In the genomic region with DNA sequence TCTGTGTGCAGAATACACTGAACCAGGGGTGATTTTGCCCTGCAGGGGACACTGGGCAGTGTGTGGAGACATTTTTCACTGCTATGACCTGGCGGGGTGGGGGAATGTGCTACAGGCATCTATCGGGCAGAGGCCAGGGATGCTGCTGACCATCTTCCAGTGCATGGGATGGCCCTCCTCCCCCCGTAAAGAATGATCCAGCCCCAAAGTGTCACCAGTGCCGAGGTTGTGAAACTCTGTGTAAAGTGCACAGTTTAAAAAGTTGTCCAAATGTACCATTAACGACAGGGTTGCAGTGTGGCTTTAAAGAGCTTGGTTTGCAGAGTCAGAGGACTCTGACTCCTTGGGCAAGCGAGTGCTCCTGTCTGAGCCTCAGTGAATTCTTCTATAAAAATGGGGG, we compare ENCODE assay signal across 1 cellular context.
TF ChIP-seq lines count a peak whose summit lies in the region.

No MANE protein-coding gene starts in this region.

TF ChIP-seq in HepG2, 621 proteins besides CTCF, POLR2A, EP300 and RAD21 (continued from another document and continues in another):
- TF ChIP-seq, protein P1, sequence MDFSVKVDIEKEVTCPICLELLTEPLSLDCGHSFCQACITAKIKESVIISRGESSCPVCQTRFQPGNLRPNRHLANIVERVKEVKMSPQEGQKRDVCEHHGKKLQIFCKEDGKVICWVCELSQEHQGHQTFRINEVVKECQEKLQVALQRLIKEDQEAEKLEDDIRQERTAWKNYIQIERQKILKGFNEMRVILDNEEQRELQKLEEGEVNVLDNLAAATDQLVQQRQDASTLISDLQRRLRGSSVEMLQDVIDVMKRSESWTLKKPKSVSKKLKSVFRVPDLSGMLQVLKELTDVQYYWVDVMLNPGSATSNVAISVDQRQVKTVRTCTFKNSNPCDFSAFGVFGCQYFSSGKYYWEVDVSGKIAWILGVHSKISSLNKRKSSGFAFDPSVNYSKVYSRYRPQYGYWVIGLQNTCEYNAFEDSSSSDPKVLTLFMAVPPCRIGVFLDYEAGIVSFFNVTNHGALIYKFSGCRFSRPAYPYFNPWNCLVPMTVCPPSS (IDR thresholded peaks at IDR 0.05) = no peak
- TF ChIP-seq ZNF253 (CRISPR knock-in tag; IDR thresholded peaks at IDR 0.05; ENCODE audit: borderline replicate concordance) (no peak), MYNN (CRISPR knock-in tag; IDR thresholded peaks at IDR 0.05; ENCODE audit: low read depth) (no peak), ERF (CRISPR knock-in tag; IDR thresholded peaks at IDR 0.05) (no peak), TCF12 (IDR thresholded peaks at IDR 0.05) (no peak), TCF12 (CRISPR knock-in tag; IDR thresholded peaks at IDR 0.05) (no peak), SSRP1 (CRISPR knock-in tag; IDR thresholded peaks at IDR 0.05) (no peak), ATRX (CRISPR knock-in tag; IDR thresholded peaks at IDR 0.05; ENCODE audit: borderline replicate concordance) (no peak), EED (CRISPR knock-in tag; IDR thresholded peaks at IDR 0.05) (no peak), ZFX (CRISPR knock-in tag; IDR thresholded peaks at IDR 0.05; ENCODE audit: low read depth) (no peak), ZNF547 (CRISPR knock-in tag; IDR thresholded peaks at IDR 0.05) (no peak), TGIF2 (CRISPR knock-in tag; IDR thresholded peaks at IDR 0.05) (no peak), FOXK2 (IDR thresholded peaks at IDR 0.05) (no peak), BCL6 (CRISPR knock-in tag; IDR thresholded peaks at IDR 0.05) (no peak), REXO4 (CRISPR knock-in tag; IDR thresholded peaks at IDR 0.05; ENCODE audit: borderline replicate concordance) (no peak), CBX1 (IDR thresholded peaks at IDR 0.05; ENCODE audit: low read depth) (no peak), HOXA3 (CRISPR knock-in tag; IDR thresholded peaks at IDR 0.05) (no peak), ZNF615 (CRISPR knock-in tag; IDR thresholded peaks at IDR 0.05; ENCODE audit: borderline replicate concordance) (no peak), SIN3A (IDR thresholded peaks at IDR 0.05; ENCODE audit: borderline replicate concordance, low read depth, low read length) (no peak), ZNF354B (CRISPR knock-in tag; IDR thresholded peaks at IDR 0.05) (no peak), NRL (CRISPR knock-in tag; IDR thresholded peaks at IDR 0.05; ENCODE audit: borderline replicate concordance) (no peak), ZNF138 (CRISPR knock-in tag; IDR thresholded peaks at IDR 0.05; ENCODE audit: low read depth) (no peak), ZNF670 (CRISPR knock-in tag; IDR thresholded peaks at IDR 0.05; ENCODE audit: borderline replicate concordance) (no peak), TCF7 (IDR thresholded peaks at IDR 0.05; ENCODE audit: low read depth) (no peak), HHEX (CRISPR knock-in tag; IDR thresholded peaks at IDR 0.05) (no peak), CENPT (CRISPR knock-in tag; IDR thresholded peaks at IDR 0.05; ENCODE audit: low read depth) (no peak), ZNF589 (CRISPR knock-in tag; conservative IDR thresholded peaks at IDR 0.05) (no peak), ZNF781 (CRISPR knock-in tag; IDR thresholded peaks at IDR 0.05; ENCODE audit: borderline replicate concordance, not compliant biosample characterization) (no peak), ZIK1 (CRISPR knock-in tag; IDR thresholded peaks at IDR 0.05; ENCODE audit: borderline replicate concordance, low read depth) (no peak), ZNF331 (CRISPR knock-in tag; IDR thresholded peaks at IDR 0.05) (no peak), ZNF839 (CRISPR knock-in tag; IDR thresholded peaks at IDR 0.05; ENCODE audit: borderline replicate concordance) (no peak), TARDBP (CRISPR knock-in tag; IDR thresholded peaks at IDR 0.05) (no peak), HOXA5 (CRISPR knock-in tag; IDR thresholded peaks at IDR 0.05) (no peak), ZNF546 (CRISPR knock-in tag; conservative IDR thresholded peaks at IDR 0.05) (no peak), SRY (CRISPR knock-in tag; IDR thresholded peaks at IDR 0.05) (no peak), FOXK1 (CRISPR knock-in tag; IDR thresholded peaks at IDR 0.05; ENCODE audit: borderline replicate concordance, low read depth) (no peak), ELF4 (CRISPR knock-in tag; IDR thresholded peaks at IDR 0.05; ENCODE audit: borderline replicate concordance) (no peak), ZNF607 (CRISPR knock-in tag; IDR thresholded peaks at IDR 0.05; ENCODE audit: borderline replicate concordance) (no peak), THAP11 (CRISPR knock-in tag; IDR thresholded peaks at IDR 0.05) (no peak), PATZ1 (CRISPR knock-in tag; IDR thresholded peaks at IDR 0.05) (peak; percentile 84)
- TF ChIP-seq, protein P2, sequence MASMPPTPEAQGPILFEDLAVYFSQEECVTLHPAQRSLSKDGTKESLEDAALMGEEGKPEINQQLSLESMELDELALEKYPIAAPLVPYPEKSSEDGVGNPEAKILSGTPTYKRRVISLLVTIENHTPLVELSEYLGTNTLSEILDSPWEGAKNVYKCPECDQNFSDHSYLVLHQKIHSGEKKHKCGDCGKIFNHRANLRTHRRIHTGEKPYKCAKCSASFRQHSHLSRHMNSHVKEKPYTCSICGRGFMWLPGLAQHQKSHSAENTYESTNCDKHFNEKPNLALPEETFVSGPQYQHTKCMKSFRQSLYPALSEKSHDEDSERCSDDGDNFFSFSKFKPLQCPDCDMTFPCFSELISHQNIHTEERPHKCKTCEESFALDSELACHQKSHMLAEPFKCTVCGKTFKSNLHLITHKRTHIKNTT (CRISPR knock-in tag; IDR thresholded peaks at IDR 0.05) = no peak
- TF ChIP-seq, protein P3, sequence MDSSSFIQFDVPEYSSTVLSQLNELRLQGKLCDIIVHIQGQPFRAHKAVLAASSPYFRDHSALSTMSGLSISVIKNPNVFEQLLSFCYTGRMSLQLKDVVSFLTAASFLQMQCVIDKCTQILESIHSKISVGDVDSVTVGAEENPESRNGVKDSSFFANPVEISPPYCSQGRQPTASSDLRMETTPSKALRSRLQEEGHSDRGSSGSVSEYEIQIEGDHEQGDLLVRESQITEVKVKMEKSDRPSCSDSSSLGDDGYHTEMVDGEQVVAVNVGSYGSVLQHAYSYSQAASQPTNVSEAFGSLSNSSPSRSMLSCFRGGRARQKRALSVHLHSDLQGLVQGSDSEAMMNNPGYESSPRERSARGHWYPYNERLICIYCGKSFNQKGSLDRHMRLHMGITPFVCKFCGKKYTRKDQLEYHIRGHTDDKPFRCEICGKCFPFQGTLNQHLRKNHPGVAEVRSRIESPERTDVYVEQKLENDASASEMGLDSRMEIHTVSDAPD (CRISPR knock-in tag; IDR thresholded peaks at IDR 0.05) = peak; percentile 33; the same call in 1 of the 2 replicates
- TF ChIP-seq, protein P4, sequence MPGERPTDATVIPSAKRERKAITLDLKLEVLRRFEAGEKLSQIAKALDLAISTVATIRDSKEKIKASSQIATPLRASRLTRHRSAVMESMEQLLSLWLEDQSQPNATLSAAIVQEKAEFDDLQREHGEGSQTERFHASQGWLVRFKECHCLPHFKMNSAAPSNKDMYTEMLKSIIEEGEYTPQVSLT (CRISPR knock-in tag; IDR thresholded peaks at IDR 0.05; ENCODE audit: borderline replicate concordance, low read depth) = no peak
- TF ChIP-seq, protein P5, sequence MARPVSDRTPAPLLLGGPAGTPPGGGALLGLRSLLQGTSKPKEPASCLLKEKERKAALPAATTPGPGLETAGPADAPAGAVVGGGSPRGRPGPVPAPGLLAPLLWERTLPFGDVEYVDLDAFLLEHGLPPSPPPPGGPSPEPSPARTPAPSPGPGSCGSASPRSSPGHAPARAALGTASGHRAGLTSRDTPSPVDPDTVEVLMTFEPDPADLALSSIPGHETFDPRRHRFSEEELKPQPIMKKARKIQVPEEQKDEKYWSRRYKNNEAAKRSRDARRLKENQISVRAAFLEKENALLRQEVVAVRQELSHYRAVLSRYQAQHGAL (CRISPR knock-in tag; IDR thresholded peaks at IDR 0.05; ENCODE audit: not compliant biosample characterization) = no peak
- TF ChIP-seq, protein P6, sequence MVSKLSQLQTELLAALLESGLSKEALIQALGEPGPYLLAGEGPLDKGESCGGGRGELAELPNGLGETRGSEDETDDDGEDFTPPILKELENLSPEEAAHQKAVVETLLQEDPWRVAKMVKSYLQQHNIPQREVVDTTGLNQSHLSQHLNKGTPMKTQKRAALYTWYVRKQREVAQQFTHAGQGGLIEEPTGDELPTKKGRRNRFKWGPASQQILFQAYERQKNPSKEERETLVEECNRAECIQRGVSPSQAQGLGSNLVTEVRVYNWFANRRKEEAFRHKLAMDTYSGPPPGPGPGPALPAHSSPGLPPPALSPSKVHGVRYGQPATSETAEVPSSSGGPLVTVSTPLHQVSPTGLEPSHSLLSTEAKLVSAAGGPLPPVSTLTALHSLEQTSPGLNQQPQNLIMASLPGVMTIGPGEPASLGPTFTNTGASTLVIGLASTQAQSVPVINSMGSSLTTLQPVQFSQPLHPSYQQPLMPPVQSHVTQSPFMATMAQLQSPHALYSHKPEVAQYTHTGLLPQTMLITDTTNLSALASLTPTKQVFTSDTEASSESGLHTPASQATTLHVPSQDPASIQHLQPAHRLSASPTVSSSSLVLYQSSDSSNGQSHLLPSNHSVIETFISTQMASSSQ (IDR thresholded peaks at IDR 0.05; ENCODE audit: low read depth) = no peak
- TF ChIP-seq, protein P6 (CRISPR knock-in tag; IDR thresholded peaks at IDR 0.05; ENCODE audit: borderline replicate concordance) = no peak
- TF ChIP-seq, protein P7, sequence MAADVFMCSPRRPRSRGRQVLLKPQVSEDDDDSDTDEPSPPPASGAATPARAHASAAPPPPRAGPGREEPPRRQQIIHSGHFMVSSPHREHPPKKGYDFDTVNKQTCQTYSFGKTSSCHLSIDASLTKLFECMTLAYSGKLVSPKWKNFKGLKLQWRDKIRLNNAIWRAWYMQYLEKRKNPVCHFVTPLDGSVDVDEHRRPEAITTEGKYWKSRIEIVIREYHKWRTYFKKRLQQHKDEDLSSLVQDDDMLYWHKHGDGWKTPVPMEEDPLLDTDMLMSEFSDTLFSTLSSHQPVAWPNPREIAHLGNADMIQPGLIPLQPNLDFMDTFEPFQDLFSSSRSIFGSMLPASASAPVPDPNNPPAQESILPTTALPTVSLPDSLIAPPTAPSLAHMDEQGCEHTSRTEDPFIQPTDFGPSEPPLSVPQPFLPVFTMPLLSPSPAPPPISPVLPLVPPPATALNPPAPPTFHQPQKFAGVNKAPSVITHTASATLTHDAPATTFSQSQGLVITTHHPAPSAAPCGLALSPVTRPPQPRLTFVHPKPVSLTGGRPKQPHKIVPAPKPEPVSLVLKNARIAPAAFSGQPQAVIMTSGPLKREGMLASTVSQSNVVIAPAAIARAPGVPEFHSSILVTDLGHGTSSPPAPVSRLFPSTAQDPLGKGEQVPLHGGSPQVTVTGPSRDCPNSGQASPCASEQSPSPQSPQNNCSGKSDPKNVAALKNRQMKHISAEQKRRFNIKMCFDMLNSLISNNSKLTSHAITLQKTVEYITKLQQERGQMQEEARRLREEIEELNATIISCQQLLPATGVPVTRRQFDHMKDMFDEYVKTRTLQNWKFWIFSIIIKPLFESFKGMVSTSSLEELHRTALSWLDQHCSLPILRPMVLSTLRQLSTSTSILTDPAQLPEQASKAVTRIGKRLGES (CRISPR knock-in tag; IDR thresholded peaks at IDR 0.05; ENCODE audit: borderline replicate concordance) = no peak
- TF ChIP-seq, protein P8, sequence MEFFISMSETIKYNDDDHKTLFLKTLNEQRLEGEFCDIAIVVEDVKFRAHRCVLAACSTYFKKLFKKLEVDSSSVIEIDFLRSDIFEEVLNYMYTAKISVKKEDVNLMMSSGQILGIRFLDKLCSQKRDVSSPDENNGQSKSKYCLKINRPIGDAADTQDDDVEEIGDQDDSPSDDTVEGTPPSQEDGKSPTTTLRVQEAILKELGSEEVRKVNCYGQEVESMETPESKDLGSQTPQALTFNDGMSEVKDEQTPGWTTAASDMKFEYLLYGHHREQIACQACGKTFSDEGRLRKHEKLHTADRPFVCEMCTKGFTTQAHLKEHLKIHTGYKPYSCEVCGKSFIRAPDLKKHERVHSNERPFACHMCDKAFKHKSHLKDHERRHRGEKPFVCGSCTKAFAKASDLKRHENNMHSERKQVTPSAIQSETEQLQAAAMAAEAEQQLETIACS (CRISPR knock-in tag; IDR thresholded peaks at IDR 0.05) = no peak
- TF ChIP-seq, protein P9, sequence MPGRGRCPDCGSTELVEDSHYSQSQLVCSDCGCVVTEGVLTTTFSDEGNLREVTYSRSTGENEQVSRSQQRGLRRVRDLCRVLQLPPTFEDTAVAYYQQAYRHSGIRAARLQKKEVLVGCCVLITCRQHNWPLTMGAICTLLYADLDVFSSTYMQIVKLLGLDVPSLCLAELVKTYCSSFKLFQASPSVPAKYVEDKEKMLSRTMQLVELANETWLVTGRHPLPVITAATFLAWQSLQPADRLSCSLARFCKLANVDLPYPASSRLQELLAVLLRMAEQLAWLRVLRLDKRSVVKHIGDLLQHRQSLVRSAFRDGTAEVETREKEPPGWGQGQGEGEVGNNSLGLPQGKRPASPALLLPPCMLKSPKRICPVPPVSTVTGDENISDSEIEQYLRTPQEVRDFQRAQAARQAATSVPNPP (CRISPR knock-in tag; IDR thresholded peaks at IDR 0.05) = no peak
